Comparison of ENCODE assay signal across 37 cellular contexts in genomic region chr3:15113884-15114283, GRCh38.
"Had no signal": no experiment of that assay in that cellular context is flagged by ENCODE, and none has a peak within 500 bp of the region (broad histone marks: within the 10 kb centered on the region; RNA-seq: fewer than 3 reads in every experiment).

No MANE protein-coding gene starts in this region.

- H3K27me3 ChIP-seq: body of pancreas, brain microvascular endothelial cell, breast epithelium had no signal

- H3K27ac Mint-ChIP-seq: activated B cell treated with CpG ODN at 0.5 μM for 24 hours; activated CD4-positive, alpha-beta memory T cell treated with anti-CD3 and anti-CD28 coated beads for 36 hours; activated CD4-positive, alpha-beta T cell treated with anti-CD3 and anti-CD28 coated beads, Interleukin-2, amount 10 ng/mL, durations not matched to agents 24 days and 14 days; activated CD8-positive, alpha-beta T cell treated with anti-CD3 and anti-CD28 coated beads for 36 hours; activated naive CD4-positive, alpha-beta T cell treated with anti-CD3 and anti-CD28 coated beads for 36 hours; activated naive CD4-positive, alpha-beta T cell treated with anti-CD3 and anti-CD28 coated beads, Interleukin-2, amount 50 U/mL, for 24 hours; activated naive CD8-positive, alpha-beta T cell; activated naive CD8-positive, alpha-beta T cell treated with anti-CD3 and anti-CD28 coated beads, Interleukin-2, amount 10 ng/mL, durations not matched to agents 7 days and 5 days; activated naive CD8-positive, alpha-beta T cell treated with anti-CD3 and anti-CD28 coated beads, Interleukin-2, amount 50 U/mL, for 24 hours; activated T-cell treated with anti-CD3 and anti-CD28 coated beads, Interleukin-2, amount 50 U/mL, for 72 hours; activated T-helper 1 cell treated with anti-CD3 and anti-CD28 coated beads, Interleukin-12 subunit alpha, Interleukin-12 subunit beta, Interleukin-2, Interleukin-4 antibody, amounts not matched to agents 30 ng/mL and 10 ng/mL and 1 ng/mL, durations not matched to agents 14 hours and 24 hours and 36 hours; activated T-helper 17 cell treated with anti-CD3 and anti-CD28 coated beads, Interleukin-2, amount 50 U/mL, for 72 hours; T-helper 1 cell treated with Interleukin-12 subunit alpha and Interleukin-12 subunit beta and Interleukin-4 antibody, amounts not matched to agents 30 μg/mL and 1 μg/mL, for 36 hours; T-helper 2 cell treated with Interferon-gamma antibody and Interleukin-4, amounts not matched to agents 5 μg/mL and 100 μg/mL, for 36 hours had no signal

- H3K36me3 Mint-ChIP-seq: activated CD4-positive, alpha-beta memory T cell treated with anti-CD3 and anti-CD28 coated beads for 36 hours; activated naive CD4-positive, alpha-beta T cell treated with anti-CD3 and anti-CD28 coated beads, Interleukin-2, amount 50 U/mL, for 24 hours; activated naive CD8-positive, alpha-beta T cell; activated naive CD8-positive, alpha-beta T cell treated with anti-CD3 and anti-CD28 coated beads, Interleukin-2, amount 10 ng/mL, durations not matched to agents 7 days and 5 days had no signal

- H3K36me3 ChIP-seq: brain microvascular endothelial cell, breast epithelium had no signal

- H3K27me3 Mint-ChIP-seq: activated CD4-positive, alpha-beta memory T cell treated with anti-CD3 and anti-CD28 coated beads for 36 hours; activated naive CD4-positive, alpha-beta T cell treated with anti-CD3 and anti-CD28 coated beads, Interleukin-2, amount 50 U/mL, for 24 hours; activated naive CD8-positive, alpha-beta T cell had no signal

- DNase-seq: activated B cell treated with CpG ODN at 0.5 μM for 24 hours; activated CD4-positive, alpha-beta memory T cell treated with anti-CD3 and anti-CD28 coated beads for 36 hours; activated CD4-positive, alpha-beta T cell treated with anti-CD3 and anti-CD28 coated beads for 4 hours; activated CD4-positive, alpha-beta T cell treated with anti-CD3 and anti-CD28 coated beads, Interleukin-2, amount 10 ng/mL, durations not matched to agents 24 days and 14 days; activated CD4-positive, alpha-beta T cell treated with anti-CD3 and anti-CD28 coated beads, Interleukin-2, amount 50 U/mL, for 1 hour; activated CD4-positive, alpha-beta T cell treated with anti-CD3 and anti-CD28 coated beads, Interleukin-2, amount 50 U/mL, for 4 hours; activated CD4-positive, CD25-positive, alpha-beta regulatory T cell treated with anti-CD3 and anti-CD28 coated beads, Interleukin-2, amount 50 U/mL, for 72 hours; activated CD8-positive, alpha-beta memory T cell treated with anti-CD3 and anti-CD28 coated beads, Interleukin-2, amount 50 U/mL, for 4 hours; activated CD8-positive, alpha-beta T cell treated with anti-CD3 and anti-CD28 coated beads for 36 hours; activated effector memory CD4-positive, alpha-beta T cell treated with anti-CD3 and anti-CD28 coated beads, Interleukin-2, amount 50 U/mL, for 16 hours; activated gamma-delta T cell treated with Interleukin-2 at 50 U/mL for 16 hours; activated naive CD4-positive, alpha-beta T cell; activated naive CD4-positive, alpha-beta T cell treated with anti-CD3 and anti-CD28 coated beads for 36 hours; activated naive CD8-positive, alpha-beta T cell treated with anti-CD3 and anti-CD28 coated beads, Interleukin-2, amount 10 ng/mL, durations not matched to agents 7 days and 5 days; activated naive CD8-positive, alpha-beta T cell treated with anti-CD3 and anti-CD28 coated beads, Interleukin-2, amount 50 U/mL, for 24 hours; activated T-cell treated with anti-CD3 and anti-CD28 coated beads for 4 hours; activated T-cell treated with anti-CD3 and anti-CD28 coated beads, Interleukin-2, amount 50 U/mL, for 1 hour; activated T-cell treated with anti-CD3 and anti-CD28 coated beads, Interleukin-2, amount 50 U/mL, for 4 hours; activated T-cell treated with anti-CD3 and anti-CD28 coated beads, Interleukin-2, amount 50 U/mL, for 72 hours; amniotic stem cell; aorta; body of pancreas; brain microvascular endothelial cell; central memory CD4-positive, alpha-beta T cell; T-helper 2 cell; T-helper 9 cell had no signal

- H3K4me3 Mint-ChIP-seq: activated B cell treated with CpG ODN at 0.5 μM for 24 hours; activated CD4-positive, alpha-beta memory T cell treated with anti-CD3 and anti-CD28 coated beads for 36 hours; activated CD4-positive, alpha-beta T cell treated with anti-CD3 and anti-CD28 coated beads, Interleukin-2, amount 10 ng/mL, durations not matched to agents 24 days and 14 days; activated CD8-positive, alpha-beta T cell treated with anti-CD3 and anti-CD28 coated beads for 36 hours; activated naive CD4-positive, alpha-beta T cell treated with anti-CD3 and anti-CD28 coated beads for 36 hours; activated naive CD4-positive, alpha-beta T cell treated with anti-CD3 and anti-CD28 coated beads, Interleukin-2, amount 50 U/mL, for 24 hours; activated naive CD8-positive, alpha-beta T cell; activated naive CD8-positive, alpha-beta T cell treated with anti-CD3 and anti-CD28 coated beads, Interleukin-2, amount 10 ng/mL, durations not matched to agents 7 days and 5 days; activated naive CD8-positive, alpha-beta T cell treated with anti-CD3 and anti-CD28 coated beads, Interleukin-2, amount 50 U/mL, for 24 hours; activated T-cell treated with anti-CD3 and anti-CD28 coated beads, Interleukin-2, amount 50 U/mL, for 4 hours; activated T-cell treated with anti-CD3 and anti-CD28 coated beads, Interleukin-2, amount 50 U/mL, for 72 hours; activated T-helper 1 cell treated with anti-CD3 and anti-CD28 coated beads, Interleukin-12 subunit alpha, Interleukin-12 subunit beta, Interleukin-2, Interleukin-4 antibody, amounts not matched to agents 30 ng/mL and 10 ng/mL and 1 ng/mL, durations not matched to agents 14 hours and 24 hours and 36 hours; activated T-helper 17 cell treated with anti-CD3 and anti-CD28 coated beads, Interleukin-2, amount 50 U/mL, for 72 hours; T-helper 1 cell treated with Interleukin-12 subunit alpha and Interleukin-12 subunit beta and Interleukin-4 antibody, amounts not matched to agents 30 μg/mL and 1 μg/mL, for 36 hours; T-helper 2 cell treated with Interferon-gamma antibody and Interleukin-4, amounts not matched to agents 5 μg/mL and 100 μg/mL, for 36 hours had no signal

- H3K4me1 ChIP-seq: breast epithelium had no signal

- ATAC-seq: activated CD8-positive, alpha-beta T cell treated with anti-CD3 and anti-CD28 coated beads for 36 hours; activated naive CD8-positive, alpha-beta T cell treated with anti-CD3 and anti-CD28 coated beads, Interleukin-2, amount 50 U/mL, for 24 hours; activated T-cell treated with anti-CD3 and anti-CD28 coated beads, Interleukin-2, amount 50 U/mL, for 4 hours; activated T-cell treated with anti-CD3 and anti-CD28 coated beads, Interleukin-2, amount 50 U/mL, for 72 hours; activated T-helper 17 cell treated with anti-CD3 and anti-CD28 coated beads, Interleukin-2, amount 50 U/mL, for 72 hours; body of pancreas had no signal

- H3K9me3 Mint-ChIP-seq: activated B cell treated with CpG ODN at 0.5 μM for 24 hours; activated CD4-positive, alpha-beta memory T cell treated with anti-CD3 and anti-CD28 coated beads for 36 hours; activated CD4-positive, alpha-beta T cell treated with anti-CD3 and anti-CD28 coated beads, Interleukin-2, amount 10 ng/mL, durations not matched to agents 24 days and 14 days; activated CD8-positive, alpha-beta T cell treated with anti-CD3 and anti-CD28 coated beads for 36 hours; activated naive CD4-positive, alpha-beta T cell treated with anti-CD3 and anti-CD28 coated beads for 36 hours; activated naive CD4-positive, alpha-beta T cell treated with anti-CD3 and anti-CD28 coated beads, Interleukin-2, amount 50 U/mL, for 24 hours; activated naive CD8-positive, alpha-beta T cell treated with anti-CD3 and anti-CD28 coated beads, Interleukin-2, amount 10 ng/mL, durations not matched to agents 7 days and 5 days; activated naive CD8-positive, alpha-beta T cell treated with anti-CD3 and anti-CD28 coated beads, Interleukin-2, amount 50 U/mL, for 24 hours; activated T-cell treated with anti-CD3 and anti-CD28 coated beads, Interleukin-2, amount 50 U/mL, for 4 hours; activated T-cell treated with anti-CD3 and anti-CD28 coated beads, Interleukin-2, amount 50 U/mL, for 72 hours; activated T-helper 1 cell treated with anti-CD3 and anti-CD28 coated beads, Interleukin-12 subunit alpha, Interleukin-12 subunit beta, Interleukin-2, Interleukin-4 antibody, amounts not matched to agents 30 ng/mL and 10 ng/mL and 1 ng/mL, durations not matched to agents 14 hours and 24 hours and 36 hours; activated T-helper 17 cell treated with anti-CD3 and anti-CD28 coated beads, Interleukin-2, amount 50 U/mL, for 72 hours; T-helper 1 cell treated with Interleukin-12 subunit alpha and Interleukin-12 subunit beta and Interleukin-4 antibody, amounts not matched to agents 30 μg/mL and 1 μg/mL, for 36 hours; T-helper 2 cell treated with Interferon-gamma antibody and Interleukin-4, amounts not matched to agents 5 μg/mL and 100 μg/mL, for 36 hours had no signal

- H3K4me1 Mint-ChIP-seq: activated naive CD4-positive, alpha-beta T cell treated with anti-CD3 and anti-CD28 coated beads, Interleukin-2, amount 50 U/mL, for 24 hours; activated T-helper 17 cell treated with anti-CD3 and anti-CD28 coated beads, Interleukin-2, amount 50 U/mL, for 72 hours had no signal

- H3K9me3 ChIP-seq: body of pancreas, breast epithelium had no signal

- FAIRE-seq: astrocyte, colon, TTC549 had no signal

- H3K27ac ChIP-seq: body of pancreas, brain microvascular endothelial cell, breast epithelium, VCaP had no signal

- H3K4me3 ChIP-seq: body of pancreas, breast epithelium had no signal
